Comparison of ENCODE assay signal across 8 cellular contexts in genomic region chr12:47715393-47715876, GRCh38. TPM values are rescaled to one million over a fixed set of nuclear protein-coding genes. Genes with fewer than 3 reads are reported as not detected.
DNase-seq lines count a peak whose midpoint lies in the region; ATAC-seq and TF ChIP-seq lines count a peak whose summit lies in the region.

No MANE protein-coding gene starts in this region.

- H3K4me3 Mint-ChIP-seq in activated CD8-positive, alpha-beta T cell treated with anti-CD3 and anti-CD28 coated beads for 36 hours = no peak overlapping the region
- no peak overlapping the region for H3K4me3 Mint-ChIP-seq in effector memory CD8-positive, alpha-beta T cell
- no peak overlapping the region for H3K4me3 Mint-ChIP-seq in mesothelial cell of epicardium

- H3K27me3 Mint-ChIP-seq in activated CD8-positive, alpha-beta T cell treated with anti-CD3 and anti-CD28 coated beads for 36 hours = no peaks in the 10 kb centered on the region
- no peaks in the 10 kb centered on the region for H3K27me3 Mint-ChIP-seq in effector memory CD8-positive, alpha-beta T cell
- H3K27me3 Mint-ChIP-seq in mesothelial cell of epicardium (ENCODE audit: low read depth) = no peaks in the 10 kb centered on the region

- no peak overlapping the region for H3K27ac Mint-ChIP-seq in activated CD8-positive, alpha-beta T cell treated with anti-CD3 and anti-CD28 coated beads for 36 hours
- H3K27ac Mint-ChIP-seq in effector memory CD8-positive, alpha-beta T cell = peak overlapping the region in 1 of 2 donors; percentile 20
- no peak overlapping the region for H3K27ac Mint-ChIP-seq in mesothelial cell of epicardium

- H3K9me3 Mint-ChIP-seq in activated CD8-positive, alpha-beta T cell treated with anti-CD3 and anti-CD28 coated beads for 36 hours = no peaks in the 10 kb centered on the region
- H3K9me3 Mint-ChIP-seq in effector memory CD8-positive, alpha-beta T cell = no peaks in the 10 kb centered on the region
- no peaks in the 10 kb centered on the region for H3K9me3 Mint-ChIP-seq in mesothelial cell of epicardium

- peaks cover 19% of the 10 kb centered on the region for H3K4me1 Mint-ChIP-seq in activated CD8-positive, alpha-beta T cell treated with anti-CD3 and anti-CD28 coated beads for 36 hours (ENCODE audit: low read depth)
- peaks cover 6 to 11% of the 10 kb centered on the region in 2 donors for H3K4me1 Mint-ChIP-seq in effector memory CD8-positive, alpha-beta T cell (ENCODE audit: low read depth in 2 of 2)
- H3K4me1 Mint-ChIP-seq in mesothelial cell of epicardium = peaks cover 19% of the 10 kb centered on the region

- no peak for DNase-seq in AG09319 (ENCODE audit: extremely low read depth, low read depth)
- DNase-seq in NCI-H82 treated with DMSO at 0.1 percent for 48 hours (lab: John Stamatoyannopoulos, UW; ENCODE audit: unreplicated experiment) = peak; percentile 66
- peak; percentile 91 for DNase-seq in activated CD8-positive, alpha-beta T cell treated with anti-CD3 and anti-CD28 coated beads for 36 hours
- peak; percentile 74 to 80 (median 74) for DNase-seq in effector memory CD8-positive, alpha-beta T cell
- peak in 1 of 2 experiments; percentile 74 for DNase-seq in mesothelial cell of epicardium (ENCODE audit: low spot score in 2 of 2, unreplicated experiment in 2 of 2)
- DNase-seq in stimulated activated CD8-positive, alpha-beta memory T cell treated with anti-CD3 and anti-CD28 coated beads, Interleukin-2, amount 100 ng/mL, for 1 hour (ENCODE audit: low read depth in 2 of 2) = peak; percentile 59 to 69

- TF ChIP-seq CTCF in AG09319 (IDR thresholded peaks at IDR 0.05; ENCODE audit: low read depth, low read length) = peak; percentile 69
- peak; percentile 71 for TF ChIP-seq CTCF in activated CD8-positive, alpha-beta T cell treated with anti-CD3 and anti-CD28 coated beads for 36 hours (IDR thresholded peaks at IDR 0.05)
- peak; percentile 85 for TF ChIP-seq CTCF in mesothelial cell of epicardium (IDR thresholded peaks at IDR 0.05; ENCODE audit: unreplicated experiment)

- peaks cover 2% of the 10 kb centered on the region for H3K36me3 Mint-ChIP-seq in activated CD8-positive, alpha-beta T cell treated with anti-CD3 and anti-CD28 coated beads for 36 hours (ENCODE audit: low read depth)
- peaks cover 4% of the 10 kb centered on the region for H3K36me3 Mint-ChIP-seq in effector memory CD8-positive, alpha-beta T cell (ENCODE audit: insufficient read depth)
- no peaks in the 10 kb centered on the region for H3K36me3 Mint-ChIP-seq in mesothelial cell of epicardium

- POLR2A ChIA-PET in activated CD8-positive, alpha-beta T cell treated with anti-CD3 and anti-CD28 coated beads for 36 hours (lab: Charles Lee) = interaction anchor here (0.7 kb wide), 1 partner anchor 122 kb away, joined by 3 read pairs; no protein-coding TSS in a partner anchor

- peak; percentile 85 for ATAC-seq in GM19035 (IDR thresholded peaks at IDR 0.05; ENCODE audit: unreplicated experiment)
- peak; percentile 81 for ATAC-seq in HG03571 (IDR thresholded peaks at IDR 0.05; ENCODE audit: unreplicated experiment)
- ATAC-seq in activated CD8-positive, alpha-beta T cell treated with anti-CD3 and anti-CD28 coated beads for 36 hours = peak; percentile 88
- peak; percentile 97 for ATAC-seq in effector memory CD8-positive, alpha-beta T cell (replicated peaks)

- CTCF ChIA-PET in activated CD8-positive, alpha-beta T cell treated with anti-CD3 and anti-CD28 coated beads for 36 hours (lab: Charles Lee) = interaction anchor here (0.6 to 10.0 kb wide), 39 partner anchors 7 to 902 kb away, joined by 3 to 134 read pairs (median 4); partner anchors contain the start of genes ENDOU, RAPGEF3, RPAP3 and VDR

- intact Hi-C loops in activated CD8-positive, alpha-beta T cell treated with anti-CD3 and anti-CD28 coated beads for 36 hours (cut with micrococcal nuclease) = loop anchor here (5.0 kb wide), 1 partner anchor 62 kb away; no protein-coding TSS in a partner anchor

RNA-seq across cellular contexts. Expression of gene RPAP3, which starts 9.6 kb away (rescaled TPM):
- 10 to 100 TPM; 42.0 to 42.5 TPM for total RNA-seq in activated CD8-positive, alpha-beta T cell treated with anti-CD3 and anti-CD28 coated beads for 36 hours
- total RNA-seq in mesothelial cell of epicardium = 36.8 to 40.4 TPM (median 39.6 TPM) in 3 replicates

RNA-seq across cellular contexts. Expression of gene ENDOU, which starts 9.9 kb away (rescaled TPM):
- total RNA-seq in activated CD8-positive, alpha-beta T cell treated with anti-CD3 and anti-CD28 coated beads for 36 hours = not detected
- 0.11 to 0.51 TPM (median 0.29 TPM) in 3 replicates for total RNA-seq in mesothelial cell of epicardium

RNA-seq across cellular contexts. Expression of gene RAPGEF3, which starts 43.2 kb away (rescaled TPM):
- total RNA-seq in activated CD8-positive, alpha-beta T cell treated with anti-CD3 and anti-CD28 coated beads for 36 hours = under 1 TPM; 0.56 to 0.58 TPM
- 18.0 to 20.9 TPM (median 19.4 TPM) in 3 replicates for total RNA-seq in mesothelial cell of epicardium

RNA-seq across cellular contexts. Expression of gene SLC48A1, which starts 57.6 kb away (rescaled TPM):
- total RNA-seq in activated CD8-positive, alpha-beta T cell treated with anti-CD3 and anti-CD28 coated beads for 36 hours = 10 to 100 TPM in 1 of 2 experiments, 1 to 10 TPM in 1; 8.8 to 10.2 TPM
- total RNA-seq in mesothelial cell of epicardium = 25.3 to 27.7 TPM (median 27.0 TPM) in 3 replicates

Comparison
In these comparisons a context has a peak if more than half of its experiments do, and no peak if none do; other contexts are left out.
1. RNA of gene RAPGEF3, which starts 43.2 kb away (total RNA-seq): 18.0 to 20.9 TPM in mesothelial cell of epicardium; 0.56 to 0.58 TPM in activated CD8-positive, alpha-beta T cell treated with anti-CD3 and anti-CD28 coated beads for 36 hours; every median in the first group is over 10 times any median in the second.
2. Peak in every context shown above with its lines, with median percentiles within 50 percentile points of each other: CTCF ChIP-seq and ATAC-seq.